23 cellular contexts compared by ENCODE assay signal in the genomic region with DNA sequence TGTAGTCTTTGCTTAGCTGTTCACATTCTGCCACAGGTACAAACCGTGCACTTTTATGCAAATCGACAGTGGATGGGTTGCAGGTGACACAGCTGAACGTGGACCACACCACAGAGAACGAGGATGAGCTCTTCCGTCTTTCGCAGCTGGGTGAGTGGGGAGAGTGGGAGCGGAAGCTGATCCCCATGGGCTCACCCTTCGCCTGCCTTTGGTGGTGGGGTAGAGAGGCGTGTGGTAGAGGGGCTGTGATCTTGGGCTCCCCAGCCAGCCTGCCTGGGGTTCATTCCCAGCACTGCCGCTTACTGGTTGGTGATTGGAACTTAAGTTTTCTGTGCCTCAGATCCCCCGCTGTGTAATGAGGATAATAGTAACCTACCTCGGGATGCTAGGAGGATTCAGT.
"Had no signal": no experiment of that assay in that cellular context is flagged by ENCODE, and none has a peak within 500 bp of the region (broad histone marks: within the 10 kb centered on the region; RNA-seq: fewer than 3 reads in every experiment).

No MANE protein-coding gene starts in this region.

- H3K27ac ChIP-seq: gastroesophageal sphincter, parathyroid adenoma, right lobe of liver, upper lobe of left lung had no signal

- DNase-seq: activated B cell treated with CpG ODN at 0.5 μM for 24 hours; activated CD4-positive, alpha-beta T cell treated with anti-CD3 and anti-CD28 coated beads for 4 hours; activated CD4-positive, alpha-beta T cell treated with anti-CD3 and anti-CD28 coated beads, Interleukin-2, amount 50 U/mL, for 48 hours; activated CD8-positive, alpha-beta memory T cell treated with anti-CD3 and anti-CD28 coated beads, Interleukin-2, amount 50 U/mL, for 48 hours; activated naive CD4-positive, alpha-beta T cell treated with Interleukin-2 at 50 U/mL for 16 hours; activated T-cell treated with anti-CD3 and anti-CD28 coated beads, Interleukin-2, amount 50 U/mL, for 4 hours; amygdala; cerebellar nuclear complex; cortex of kidney; endodermal cell; head of caudate nucleus; left cardiac atrium; nephron progenitor cell; nucleus accumbens; stimulated activated CD4-positive, alpha-beta T cell treated with anti-CD3 and anti-CD28 coated beads, Interleukin-4, amount 100 ng/mL, for 24 hours; stimulated activated naive CD8-positive, alpha-beta T cell treated with anti-CD3 and anti-CD28 coated beads, Interleukin-15, Interleukin-2, amounts not matched to agents 100 U/mL and 50 U/mL, for 24 hours; T1000; upper lobe of left lung had no signal

- H3K27me3 Mint-ChIP-seq: activated B cell treated with CpG ODN at 0.5 μM for 24 hours had no signal

- H3K79me2 ChIP-seq: parathyroid adenoma had no signal

- H3K4me2 ChIP-seq: smooth muscle cell had no signal

- H3K4me3 ChIP-seq: gastroesophageal sphincter, right lobe of liver, smooth muscle cell, upper lobe of left lung had no signal

- H3K4me1 Mint-ChIP-seq: endodermal cell had no signal

- H3K4me3 Mint-ChIP-seq: activated B cell treated with CpG ODN at 0.5 μM for 24 hours; activated T-cell treated with anti-CD3 and anti-CD28 coated beads, Interleukin-2, amount 50 U/mL, for 4 hours; endodermal cell; nephron progenitor cell; T-helper 1 cell treated with Interleukin-12 subunit alpha and Interleukin-12 subunit beta and Interleukin-4 antibody, amounts not matched to agents 30 μg/mL and 1 μg/mL, for 36 hours had no signal

- H3K9me3 ChIP-seq: gastroesophageal sphincter, right lobe of liver, upper lobe of left lung had no signal

- ATAC-seq: activated T-cell treated with anti-CD3 and anti-CD28 coated beads, Interleukin-2, amount 50 U/mL, for 4 hours; gastroesophageal sphincter; left cardiac atrium; right lobe of liver; stimulated activated naive CD8-positive, alpha-beta T cell treated with anti-CD3 and anti-CD28 coated beads, Interleukin-15, Interleukin-2, amounts not matched to agents 100 U/mL and 50 U/mL, for 24 hours had no signal

- H3K27ac Mint-ChIP-seq: activated B cell treated with CpG ODN at 0.5 μM for 24 hours; endodermal cell; T-helper 1 cell treated with Interleukin-12 subunit alpha and Interleukin-12 subunit beta and Interleukin-4 antibody, amounts not matched to agents 30 μg/mL and 1 μg/mL, for 36 hours had no signal

- H3K9me3 Mint-ChIP-seq: activated B cell treated with CpG ODN at 0.5 μM for 24 hours; activated T-cell treated with anti-CD3 and anti-CD28 coated beads, Interleukin-2, amount 50 U/mL, for 4 hours; endodermal cell; nephron progenitor cell; T-helper 1 cell treated with Interleukin-12 subunit alpha and Interleukin-12 subunit beta and Interleukin-4 antibody, amounts not matched to agents 30 μg/mL and 1 μg/mL, for 36 hours had no signal

- H3K4me1 ChIP-seq: gastroesophageal sphincter, parathyroid adenoma had no signal

- H2AFZ ChIP-seq: parathyroid adenoma had no signal
